Comparison of ENCODE assay signal across 19 cellular contexts in the genomic region with DNA sequence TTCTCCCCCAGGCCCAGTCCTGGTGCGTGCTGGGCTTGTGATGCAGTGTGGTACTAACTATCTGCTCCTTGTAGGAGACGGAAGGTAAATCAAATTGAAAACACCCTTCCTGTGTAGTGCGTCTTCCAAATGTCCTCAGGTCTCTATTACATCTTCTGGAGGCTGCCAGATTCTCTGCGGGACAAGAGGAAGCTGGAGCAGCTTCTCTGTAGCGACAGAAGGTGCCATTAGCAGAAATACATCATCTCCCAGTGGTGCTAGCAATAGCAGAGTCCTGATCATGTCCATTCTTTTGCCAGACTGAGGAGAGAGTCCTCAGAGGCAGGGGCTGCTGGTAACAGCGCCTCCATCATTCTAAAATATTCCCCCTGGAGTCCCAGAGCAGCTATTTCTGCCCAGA.
"Had no signal": no experiment of that assay in that cellular context is flagged by ENCODE, and none has a peak within 500 bp of the region (broad histone marks: within the 10 kb centered on the region; RNA-seq: fewer than 3 reads in every experiment).

No MANE protein-coding gene starts in this region.

- H3K9me3 ChIP-seq: colonic mucosa had no signal

- H3K36me3 ChIP-seq: colonic mucosa had no signal

- H3K36me3 Mint-ChIP-seq: mesothelial cell of epicardium, natural killer cell had no signal

- H3K4me1 Mint-ChIP-seq: central memory CD8-positive, alpha-beta T cell; natural killer cell had no signal

- H3K4me3 Mint-ChIP-seq: central memory CD8-positive, alpha-beta T cell; endodermal cell; mesothelial cell of epicardium; natural killer cell; type B pancreatic cell had no signal

- H3K27ac Mint-ChIP-seq: endodermal cell, mesothelial cell of epicardium, natural killer cell, type B pancreatic cell had no signal

- H3K27me3 ChIP-seq: colonic mucosa had no signal

- ATAC-seq: left lobe of liver, natural killer cell, right cardiac atrium had no signal

- H3K27ac ChIP-seq: colonic mucosa had no signal

- H3K4me1 ChIP-seq: colonic mucosa had no signal

- H3K4me3 ChIP-seq: colonic mucosa had no signal

- FAIRE-seq: endothelial cell of umbilical vein, frontal cortex, small intestine, urothelium cell line had no signal

- DNase-seq: colonic mucosa; dermis blood vessel endothelial cell; endodermal cell; erythroblast; islet precursor cell; mammary epithelial cell; natural killer cell; posterior cingulate gyrus; right cardiac atrium; small intestine; stimulated activated CD4-positive, alpha-beta T cell treated with anti-CD3 and anti-CD28 coated beads, Interleukin-12 subunit alpha, Interleukin-12 subunit beta, amount 100 ng/mL, for 4 hours; stimulated activated naive CD4-positive, alpha-beta T cell treated with Interleukin-2 at 50 U/mL for 16 hours had no signal
